8 cellular contexts compared by ENCODE assay signal in genomic region chr17:4939554-4939803, GRCh38. TPM values are rescaled to one million over a fixed set of nuclear protein-coding genes. Genes with fewer than 3 reads are reported as not detected.
A peak's percentile ranks its signal among the peaks of the same experiment; 100 is the strongest.
DNase-seq lines count a peak whose midpoint lies in the region; ATAC-seq and TF ChIP-seq lines count a peak whose summit lies in the region.

No MANE protein-coding gene starts in this region.

- H3K27ac Mint-ChIP-seq in dendritic cell treated with granulocyte-macrophage colony-stimulating factor and Interleukin-4, amounts not matched to agents 40 ng/mL and 50 ng/mL, for 4 days, result peak overlapping the region; percentile 90
- peak overlapping the region; percentile 68 to 99 (median 94) for H3K27ac Mint-ChIP-seq in naive thymus-derived CD8-positive, alpha-beta T cell

- TF ChIP-seq CTCF in LNCaP clone FGC (IDR thresholded peaks at IDR 0.05; ENCODE audit: control insufficient read depth, extremely low read depth, insufficient read depth), result no peak

- intact Hi-C loops in dendritic cell treated with granulocyte-macrophage colony-stimulating factor and Interleukin-4, amounts not matched to agents 40 ng/mL and 50 ng/mL, for 4 days (cut with micrococcal nuclease), result no loop called here

- H3K4me3 Mint-ChIP-seq in dendritic cell treated with granulocyte-macrophage colony-stimulating factor and Interleukin-4, amounts not matched to agents 40 ng/mL and 50 ng/mL, for 4 days, result peak overlapping the region; percentile 92
- peak overlapping the region; percentile 91 to 100 (median 94) for H3K4me3 Mint-ChIP-seq in naive thymus-derived CD8-positive, alpha-beta T cell

- peak; percentile 1 to 4 for ATAC-seq in naive thymus-derived CD8-positive, alpha-beta T cell

- peak overlapping the region; percentile 96 for H3K4me3 ChIP-seq in LNCaP clone FGC (ENCODE audit: low read depth, low read length)

- H3K9me3 Mint-ChIP-seq in dendritic cell treated with granulocyte-macrophage colony-stimulating factor and Interleukin-4, amounts not matched to agents 40 ng/mL and 50 ng/mL, for 4 days, result no peaks in the 10 kb centered on the region
- H3K9me3 Mint-ChIP-seq in naive thymus-derived CD8-positive, alpha-beta T cell, result no peaks in the 10 kb centered on the region

- POLR2A ChIA-PET in naive thymus-derived CD8-positive, alpha-beta T cell (lab: Charles Lee), result interaction anchor here (0.6 to 25.2 kb wide), 19 partner anchors 11 to 796 kb away, joined by 3 to 635 read pairs (median 9); partner anchors contain the start of genes ARRB2, C17orf107, CAMTA2 and CYB5D2

- peak; percentile 32 for DNase-seq in stimulated activated CD4-positive, alpha-beta T cell treated with anti-CD3 and anti-CD28 coated beads, Interleukin-12 subunit alpha, Interleukin-12 subunit beta, amount 100 ng/mL, for 4 hours
- no peak for DNase-seq in stimulated activated CD4-positive, alpha-beta T cell treated with anti-CD3 and anti-CD28 coated beads, Interleukin-4, amount 100 ng/mL, for 24 hours
- DNase-seq in LNCaP clone FGC (ENCODE audit: low read depth), result no peak
- DNase-seq in naive thymus-derived CD8-positive, alpha-beta T cell, result peak in 1 of 10 donors; percentile 10
- no peak for DNase-seq in KG1 (lab: John Stamatoyannopoulos, UW)
- DNase-seq in NCI-H2029 (lab: John Stamatoyannopoulos, UW), result no peak
- no peak for DNase-seq in mucosa of gallbladder (ENCODE audit: low spot score)

- peaks cover 93% of the 10 kb centered on the region for H3K36me3 Mint-ChIP-seq in dendritic cell treated with granulocyte-macrophage colony-stimulating factor and Interleukin-4, amounts not matched to agents 40 ng/mL and 50 ng/mL, for 4 days (ENCODE audit: low read depth)
- peaks cover 0 to 47% (median 8%) of the 10 kb centered on the region in 3 donors for H3K36me3 Mint-ChIP-seq in naive thymus-derived CD8-positive, alpha-beta T cell

- no peaks in the 10 kb centered on the region for H3K27me3 Mint-ChIP-seq in dendritic cell treated with granulocyte-macrophage colony-stimulating factor and Interleukin-4, amounts not matched to agents 40 ng/mL and 50 ng/mL, for 4 days
- no peaks in the 10 kb centered on the region for H3K27me3 Mint-ChIP-seq in naive thymus-derived CD8-positive, alpha-beta T cell

- H3K4me1 Mint-ChIP-seq in dendritic cell treated with granulocyte-macrophage colony-stimulating factor and Interleukin-4, amounts not matched to agents 40 ng/mL and 50 ng/mL, for 4 days (ENCODE audit: low read depth), result peaks cover 80% of the 10 kb centered on the region
- peaks cover 40 to 80% (median 69%) of the 10 kb centered on the region in 4 donors for H3K4me1 Mint-ChIP-seq in naive thymus-derived CD8-positive, alpha-beta T cell

RNA-seq across cellular contexts. Expression of gene SLC25A11, which starts 0.4 kb away (rescaled TPM):
- 10 to 100 TPM; 42.5 to 45.0 TPM for total RNA-seq in naive thymus-derived CD8-positive, alpha-beta T cell
- polyA plus RNA-seq in naive thymus-derived CD8-positive, alpha-beta T cell, result 10 to 100 TPM; 75.3 to 78.6 (median 77.6) TPM
- total RNA-seq in mucosa of gallbladder, result 68.9 TPM

RNA-seq across cellular contexts. Expression of gene RNF167, which starts 0.6 kb away (rescaled TPM):
- 100 to 1,000 TPM; 143 to 145 TPM for total RNA-seq in naive thymus-derived CD8-positive, alpha-beta T cell
- polyA plus RNA-seq in naive thymus-derived CD8-positive, alpha-beta T cell, result 10 to 100 TPM; 30.3 to 50.0 (median 32.2) TPM
- 140 TPM for total RNA-seq in mucosa of gallbladder

RNA-seq across cellular contexts. Expression of gene GP1BA, which starts 7.4 kb away (rescaled TPM):
- not detected for total RNA-seq in naive thymus-derived CD8-positive, alpha-beta T cell
- under 1 TPM in 2 of 3 donors, not detected in 1; 0.08 to 0.13 TPM for polyA plus RNA-seq in naive thymus-derived CD8-positive, alpha-beta T cell
- total RNA-seq in mucosa of gallbladder, result not detected

RNA-seq across cellular contexts. Expression of gene PFN1, which starts 8.9 kb away (rescaled TPM):
- total RNA-seq in naive thymus-derived CD8-positive, alpha-beta T cell, result 100 to 1,000 TPM; 486 to 497 TPM
- polyA plus RNA-seq in naive thymus-derived CD8-positive, alpha-beta T cell, result 1,000 to 10,000 TPM; 1,824 to 2,067 (median 1,870) TPM
- 484 TPM for total RNA-seq in mucosa of gallbladder

RNA-seq across cellular contexts. Expression of gene ENO3, which starts 11.4 kb away (rescaled TPM):
- 10 to 100 TPM; 35.2 to 36.7 TPM for total RNA-seq in naive thymus-derived CD8-positive, alpha-beta T cell
- 1 to 10 TPM; 1.5 to 3.0 (median 1.8) TPM for polyA plus RNA-seq in naive thymus-derived CD8-positive, alpha-beta T cell
- 7.5 TPM for total RNA-seq in mucosa of gallbladder
